8 cellular contexts compared by ENCODE assay signal in genomic region chr15:64895285-64896065, GRCh38. TPM values are rescaled to one million over a fixed set of nuclear protein-coding genes. Genes with fewer than 3 reads are reported as not detected.
DNase-seq lines count a peak whose midpoint lies in the region; ATAC-seq lines count a peak whose summit lies in the region.

No MANE protein-coding gene starts in this region.

- H3K4me1 ChIP-seq in iPS-15b (ENCODE audit: control insufficient read depth, insufficient read depth, low read length) = peaks cover 16% of the 10 kb centered on the region

- H3K9me3 ChIP-seq in iPS-15b (ENCODE audit: control insufficient read depth, insufficient read depth, low read length) = no peaks in the 10 kb centered on the region

- peak; percentile 50 for DNase-seq in AG08396 (ENCODE audit: low spot score)
- peak; percentile 93 for DNase-seq in NAMALWA (ENCODE audit: low spot score)
- DNase-seq in activated naive CD4-positive, alpha-beta T cell treated with anti-CD3 and anti-CD28 coated beads, Interleukin-2, amount 50 U/mL, for 72 hours (ENCODE audit: low spot score in 2 of 2) = no peak
- DNase-seq in NCI-H187 treated with DMSO at 0.1 percent for 48 hours (lab: John Stamatoyannopoulos, UW) = no peak
- no peak for DNase-seq in NCI-H2107 treated with DMSO at 0.1 percent for 48 hours (lab: John Stamatoyannopoulos, UW; ENCODE audit: unreplicated experiment)

- peaks cover 74% of the 10 kb centered on the region for H3K4me1 Mint-ChIP-seq in stimulated activated memory B cell treated with anti-CD40 and anti-IgM and Interleukin-4, amounts not matched to agents 10 μg/mL and 1 μg/mL and 100 μg/mL, for 72 hours

- H3K36me3 Mint-ChIP-seq in activated naive CD4-positive, alpha-beta T cell treated with anti-CD3 and anti-CD28 coated beads, Interleukin-2, amount 50 U/mL, for 72 hours = peaks cover 4 to 8% of the 10 kb centered on the region in 2 donors
- no peaks in the 10 kb centered on the region for H3K36me3 Mint-ChIP-seq in stimulated activated memory B cell treated with anti-CD40 and anti-IgM and Interleukin-4, amounts not matched to agents 10 μg/mL and 1 μg/mL and 100 μg/mL, for 72 hours

- H3K9me3 Mint-ChIP-seq in activated naive CD4-positive, alpha-beta T cell treated with anti-CD3 and anti-CD28 coated beads, Interleukin-2, amount 50 U/mL, for 72 hours = no peaks in the 10 kb centered on the region
- no peaks in the 10 kb centered on the region for H3K9me3 Mint-ChIP-seq in stimulated activated memory B cell treated with anti-CD40 and anti-IgM and Interleukin-4, amounts not matched to agents 10 μg/mL and 1 μg/mL and 100 μg/mL, for 72 hours

- H3K4me3 ChIP-seq in iPS-15b (ENCODE audit: low read depth, low read length) = peak overlapping the region; percentile 53

- no peaks in the 10 kb centered on the region for H3K27me3 ChIP-seq in iPS-15b (ENCODE audit: control insufficient read depth, insufficient read depth, low read length)

- H3K27ac Mint-ChIP-seq in activated naive CD4-positive, alpha-beta T cell treated with anti-CD3 and anti-CD28 coated beads, Interleukin-2, amount 50 U/mL, for 72 hours = peak overlapping the region; percentile 98 to 100
- H3K27ac Mint-ChIP-seq in stimulated activated memory B cell treated with anti-CD40 and anti-IgM and Interleukin-4, amounts not matched to agents 10 μg/mL and 1 μg/mL and 100 μg/mL, for 72 hours = peak overlapping the region; percentile 98

- no peaks in the 10 kb centered on the region for H3K27me3 Mint-ChIP-seq in stimulated activated memory B cell treated with anti-CD40 and anti-IgM and Interleukin-4, amounts not matched to agents 10 μg/mL and 1 μg/mL and 100 μg/mL, for 72 hours

- H3K9ac ChIP-seq in iPS-15b (ENCODE audit: low read depth, low read length) = no peak overlapping the region

- peak; percentile 25 for ATAC-seq in GM18909 (IDR thresholded peaks at IDR 0.05; ENCODE audit: poor library complexity, unreplicated experiment)
- peak in 1 of 2 donors; percentile 2 for ATAC-seq in activated naive CD4-positive, alpha-beta T cell treated with anti-CD3 and anti-CD28 coated beads, Interleukin-2, amount 50 U/mL, for 72 hours
- ATAC-seq in stimulated activated memory B cell treated with anti-CD40 and anti-IgM and Interleukin-4, amounts not matched to agents 10 μg/mL and 1 μg/mL and 100 μg/mL, for 72 hours = peak; percentile 52

- H3K4me3 Mint-ChIP-seq in stimulated activated memory B cell treated with anti-CD40 and anti-IgM and Interleukin-4, amounts not matched to agents 10 μg/mL and 1 μg/mL and 100 μg/mL, for 72 hours = peak overlapping the region; percentile 85

- no peaks in the 10 kb centered on the region for H3K36me3 ChIP-seq in iPS-15b (ENCODE audit: control insufficient read depth, insufficient read depth, low read length)

RNA-seq across cellular contexts. Expression of gene ANKDD1A, which starts 16.2 kb away (rescaled TPM):
- total RNA-seq in activated naive CD4-positive, alpha-beta T cell treated with anti-CD3 and anti-CD28 coated beads, Interleukin-2, amount 50 U/mL, for 72 hours = 1 to 10 TPM; 3.8 to 8.9 TPM

RNA-seq across cellular contexts. Expression of gene PLEKHO2, which starts 53.8 kb away (rescaled TPM):
- 10 to 100 TPM; 13.7 to 16.1 TPM for total RNA-seq in activated naive CD4-positive, alpha-beta T cell treated with anti-CD3 and anti-CD28 coated beads, Interleukin-2, amount 50 U/mL, for 72 hours

Comparison
In these comparisons a context has a peak if more than half of its experiments do, and no peak if none do; other contexts are left out.
1. DNase-seq: peak in AG08396 (single experiment) and NAMALWA (single experiment); none in activated naive CD4-positive, alpha-beta T cell treated with anti-CD3 and anti-CD28 coated beads, Interleukin-2, amount 50 U/mL, for 72 hours (0 of 2), NCI-H187 treated with DMSO at 0.1 percent for 48 hours (single experiment) and NCI-H2107 treated with DMSO at 0.1 percent for 48 hours (single experiment).